Comparison of ENCODE assay signal across 28 cellular contexts in the genomic region with DNA sequence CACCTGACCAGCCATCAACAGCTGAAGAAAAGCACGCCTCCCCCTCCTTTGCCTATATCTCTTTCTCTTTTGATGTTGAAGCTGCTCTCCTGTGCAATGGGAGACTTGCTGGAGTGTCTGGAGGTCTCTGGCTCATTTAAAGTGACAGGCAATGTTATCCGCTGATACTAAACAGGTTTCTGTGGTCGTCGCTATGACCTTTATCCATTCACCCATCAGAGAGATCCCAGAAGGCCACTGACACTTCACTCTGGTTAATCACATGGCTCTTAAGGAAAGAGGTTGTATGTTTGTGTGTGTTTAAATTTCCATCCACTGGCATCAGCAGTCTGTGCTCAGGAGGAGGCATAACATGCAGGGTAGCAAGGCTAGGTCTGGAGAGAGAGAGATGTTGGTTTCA.
"Had no signal": no experiment of that assay in that cellular context is flagged by ENCODE, and none has a peak within 500 bp of the region (broad histone marks: within the 10 kb centered on the region; RNA-seq: fewer than 3 reads in every experiment).

No MANE protein-coding gene starts in this region.

- H3K4me1 Mint-ChIP-seq: endodermal cell, mesothelial cell of epicardium had no signal

- H3K36me3 Mint-ChIP-seq: mesothelial cell of epicardium had no signal

- H3K4me3 Mint-ChIP-seq: dendritic cell treated with granulocyte-macrophage colony-stimulating factor and Interleukin-4, amounts not matched to agents 40 ng/mL and 50 ng/mL, for 4 days; effector memory CD8-positive, alpha-beta T cell; endodermal cell; mesothelial cell of epicardium had no signal

- H3K9me3 Mint-ChIP-seq: dendritic cell treated with granulocyte-macrophage colony-stimulating factor and Interleukin-4, amounts not matched to agents 40 ng/mL and 50 ng/mL, for 4 days; effector memory CD8-positive, alpha-beta T cell; endodermal cell; mesothelial cell of epicardium had no signal

- FAIRE-seq: endometrium, islet of Langerhans, kidney had no signal

- H3K4me1 ChIP-seq: colonic mucosa, esophagus squamous epithelium, left lung, lower lobe of right lung had no signal

- H3K27ac ChIP-seq: colonic mucosa, epithelial cell of prostate, esophagus squamous epithelium, gastrocnemius medialis, heart right ventricle, left lung, lower lobe of right lung had no signal

- H3K4me3 ChIP-seq: colonic mucosa, esophagus squamous epithelium, gastrocnemius medialis, heart right ventricle, left lung, lower lobe of right lung, mucosa of descending colon had no signal

- DNase-seq: colonic mucosa; cortex of kidney; effector CD8-positive, alpha-beta T cell; effector memory CD8-positive, alpha-beta T cell; endodermal cell; erythroblast; esophagus squamous epithelium; foreskin fibroblast; foreskin melanocyte; gastrocnemius medialis; glutamatergic neuron; head of caudate nucleus; heart right ventricle; hippocampal formation; kidney; kidney glomerular epithelial cell; left colon; left lung; left ventricle myocardium superior; lower lobe of right lung; mesenchymal stem cell; mucosa of descending colon had no signal

- H3K36me3 ChIP-seq: colonic mucosa, esophagus squamous epithelium, gastrocnemius medialis, heart right ventricle, left lung, lower lobe of right lung had no signal

- ATAC-seq: effector memory CD8-positive, alpha-beta T cell; esophagus mucosa; gastrocnemius medialis; heart right ventricle; left colon; left lung; left ventricle myocardium superior; lower lobe of right lung; mucosa of descending colon had no signal

- H3K27me3 ChIP-seq: colonic mucosa, gastrocnemius medialis had no signal

- H3K9me3 ChIP-seq: colonic mucosa, esophagus squamous epithelium, gastrocnemius medialis, heart right ventricle, left lung, lower lobe of right lung, mucosa of descending colon had no signal

- H3K27ac Mint-ChIP-seq: dendritic cell treated with granulocyte-macrophage colony-stimulating factor and Interleukin-4, amounts not matched to agents 40 ng/mL and 50 ng/mL, for 4 days; effector memory CD8-positive, alpha-beta T cell; endodermal cell; mesothelial cell of epicardium had no signal
